ENCODE assay signal across 8 cellular contexts in the genomic region with DNA sequence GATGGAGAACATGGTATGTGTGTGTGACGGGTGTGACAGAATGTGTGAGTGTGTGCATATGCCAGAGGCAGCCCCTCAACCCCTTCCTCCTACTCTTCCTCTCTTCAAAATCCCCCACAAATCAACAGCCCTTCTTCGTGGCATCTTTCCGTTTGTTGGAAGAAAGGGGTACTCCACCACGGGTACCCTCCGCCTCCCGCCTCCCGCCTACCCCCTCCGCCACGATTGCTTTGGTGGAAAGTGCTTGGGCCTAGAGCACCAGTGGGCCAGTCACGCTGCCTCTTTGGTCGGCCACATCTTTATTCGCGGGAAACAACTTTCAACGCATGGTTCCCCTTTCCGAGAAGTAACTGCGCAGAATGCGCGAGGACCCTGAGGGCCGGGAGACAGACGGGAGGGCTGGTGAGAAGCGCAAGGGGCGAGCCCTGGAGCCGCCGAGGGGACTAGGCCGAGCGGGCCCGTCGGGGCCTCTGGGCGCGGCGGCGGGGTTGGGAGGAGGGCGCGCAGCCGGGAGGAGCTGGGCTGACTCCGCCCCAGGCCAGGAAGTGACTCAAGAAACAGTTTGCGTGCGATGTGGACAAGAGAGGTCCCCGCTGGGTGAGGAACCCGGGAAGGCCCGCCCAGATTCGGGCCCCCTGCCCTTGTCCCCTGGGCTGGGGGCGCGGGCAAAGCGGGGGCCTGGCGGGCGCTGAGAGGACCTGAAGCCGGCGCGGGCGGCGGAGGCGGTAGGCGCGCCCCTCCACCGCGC. TPM values are rescaled to one million over a fixed set of nuclear protein-coding genes. Genes with fewer than 3 reads are reported as not detected.
DNase-seq lines count a peak whose midpoint lies in the region; ATAC-seq and TF ChIP-seq lines count a peak whose summit lies in the region.

TSS of gene CBLN3 (minus strand) at position 274 of the 748 bp plus-strand sequence. CDS start 614 bp downstream, outside the sequence.
TSS of gene KHNYN (plus strand) at position 560 of the 748 bp plus-strand sequence. CDS start 777 bp downstream, outside the sequence.

- H2AFZ ChIP-seq in DND-41 (ENCODE audit: low read depth, low read length): peak within 1 kb of the TSS; percentile 97

- H3K4me1 ChIP-seq in DND-41 (ENCODE audit: insufficient read depth, low read length) (peaks cover 43% of the 10 kb centered on the region), RWPE2 (ENCODE audit: insufficient read depth, poor library complexity, severe bottlenecking) (peaks cover 34% of the 10 kb centered on the region)

- H3K9ac ChIP-seq in DND-41 (ENCODE audit: low read depth, low read length): peak within 1 kb of the TSS; percentile 94

- H3K79me2 ChIP-seq in DND-41 (ENCODE audit: insufficient read depth, low read length): peaks cover 28% of the 10 kb centered on the region

- H3K4me1 Mint-ChIP-seq in IgD-negative memory B cell (peaks cover 8 to 17% (median 12%) of the 10 kb centered on the region in 3 donors), neural crest cell (peaks cover 18% of the 10 kb centered on the region)
- peaks cover 66% of the 10 kb centered on the region for H3K4me1 Mint-ChIP-seq in stimulated activated naive CD8-positive, alpha-beta T cell treated with anti-CD3 and anti-CD28 coated beads, Interleukin-15, amount 100 ng/mL, for 72 hours

- no peaks in the 10 kb centered on the region for H3K9me3 Mint-ChIP-seq in IgD-negative memory B cell
- H3K9me3 Mint-ChIP-seq in neural crest cell: no peaks in the 10 kb centered on the region
- no peaks in the 10 kb centered on the region for H3K9me3 Mint-ChIP-seq in stimulated activated naive CD8-positive, alpha-beta T cell treated with anti-CD3 and anti-CD28 coated beads, Interleukin-15, amount 100 ng/mL, for 72 hours

- no peaks in the 10 kb centered on the region for H3K27me3 ChIP-seq in DND-41 (ENCODE audit: insufficient read depth, low read length, poor library complexity)
- no peaks in the 10 kb centered on the region for H3K27me3 ChIP-seq in RWPE2 (ENCODE audit: insufficient read depth, poor library complexity, severe bottlenecking)

- H3K36me3 ChIP-seq in DND-41 (ENCODE audit: insufficient read depth, low read length): peaks cover 39% of the 10 kb centered on the region
- H3K36me3 ChIP-seq in RWPE2 (ENCODE audit: low read depth): peaks cover 33% of the 10 kb centered on the region

- peaks cover 3% of the 10 kb centered on the region for H3K36me3 Mint-ChIP-seq in IgD-negative memory B cell
- H3K36me3 Mint-ChIP-seq in neural crest cell (ENCODE audit: low read depth): peaks cover 3% of the 10 kb centered on the region

- H3K27me3 Mint-ChIP-seq in IgD-negative memory B cell (no peaks in the 10 kb centered on the region), neural crest cell (ENCODE audit: low read depth) (peaks cover 7% of the 10 kb centered on the region)
- no peaks in the 10 kb centered on the region for H3K27me3 Mint-ChIP-seq in stimulated activated naive CD8-positive, alpha-beta T cell treated with anti-CD3 and anti-CD28 coated beads, Interleukin-15, amount 100 ng/mL, for 72 hours

- H3K27ac ChIP-seq in DND-41 (ENCODE audit: low read length) (peak within 1 kb of the TSS; percentile 90), RWPE2 (ENCODE audit: poor library complexity, severe bottlenecking) (peak within 1 kb of the TSS; percentile 75)

- H3K9me3 ChIP-seq in DND-41 (ENCODE audit: insufficient read depth, low read length, severe bottlenecking) (no peaks in the 10 kb centered on the region), RWPE2 (ENCODE audit: severe bottlenecking) (no peaks in the 10 kb centered on the region)

- peak; percentile 90 for DNase-seq in DND-41
- peak; percentile 92 for DNase-seq in RWPE2 (ENCODE audit: low spot score)
- peak; percentile 82 for DNase-seq in activated T-helper 9 cell treated with anti-CD3 and anti-CD28 coated beads, Interleukin-2, amount 50 U/mL, for 16 hours (ENCODE audit: low read depth)
- peak; percentile 88 for DNase-seq in fibroblast of the conjunctiva (ENCODE audit: low read depth)
- peak; percentile 70 for DNase-seq in neural crest cell (ENCODE audit: low read depth, low spot score)
- peak; percentile 90 to 92 for DNase-seq in stimulated activated naive CD8-positive, alpha-beta T cell treated with anti-CD3 and anti-CD28 coated beads, Interleukin-15, amount 100 ng/mL, for 72 hours

- ATAC-seq in DND-41 (ENCODE audit: insufficient read depth, low read depth) (peak; percentile 90), GM21619 (IDR thresholded peaks at IDR 0.05; ENCODE audit: unreplicated experiment) (peak; percentile 85), RWPE2 (ENCODE audit: low read depth) (peak; percentile 71)
- ATAC-seq in stimulated activated naive CD8-positive, alpha-beta T cell treated with anti-CD3 and anti-CD28 coated beads, Interleukin-15, amount 100 ng/mL, for 72 hours: peak; percentile 86

- peaks cover 27% of the 10 kb centered on the region for H4K20me1 ChIP-seq in DND-41 (ENCODE audit: insufficient read depth, low read length)

- H3K4me3 ChIP-seq in DND-41 (ENCODE audit: low read depth in 1 of 2, low read length in 2 of 2): peak within 1 kb of the TSS; percentile 93 to 96; a peak in 3 of 4 replicates
- H3K4me3 ChIP-seq in RWPE2 (ENCODE audit: severe bottlenecking): peak within 1 kb of the TSS; percentile 89

- H3K4me3 Mint-ChIP-seq in IgD-negative memory B cell: peak within 1 kb of the TSS; percentile 92 to 96 (median 92)
- H3K4me3 Mint-ChIP-seq in neural crest cell: peak within 1 kb of the TSS; percentile 90
- H3K4me3 Mint-ChIP-seq in stimulated activated naive CD8-positive, alpha-beta T cell treated with anti-CD3 and anti-CD28 coated beads, Interleukin-15, amount 100 ng/mL, for 72 hours: peak within 1 kb of the TSS; percentile 92 to 93

- no peak for TF ChIP-seq CTCF in DND-41 (IDR thresholded peaks at IDR 0.05; ENCODE audit: borderline replicate concordance, extremely low read depth, low read length, poor library complexity, severe bottlenecking)
- TF ChIP-seq CTCF in RWPE2 (IDR thresholded peaks at IDR 0.05; ENCODE audit: poor library complexity, severe bottlenecking): no peak
- no peak for TF ChIP-seq CTCF in neural crest cell (conservative IDR thresholded peaks at IDR 0.05)

- H3K27ac Mint-ChIP-seq in IgD-negative memory B cell (peak within 1 kb of the TSS; percentile 97 to 100 (median 99)), neural crest cell (ENCODE audit: unreplicated experiment) (peak within 1 kb of the TSS; percentile 97)
- peak within 1 kb of the TSS; percentile 99 for H3K27ac Mint-ChIP-seq in stimulated activated naive CD8-positive, alpha-beta T cell treated with anti-CD3 and anti-CD28 coated beads, Interleukin-15, amount 100 ng/mL, for 72 hours

- peak within 1 kb of the TSS; percentile 97 for H3K4me2 ChIP-seq in DND-41 (ENCODE audit: insufficient read depth, low read length)

RNA-seq across cellular contexts. Expression of gene CBLN3, which starts in this region (rescaled TPM):
- polyA plus RNA-seq in IgD-negative memory B cell: 2.9 TPM
- total RNA-seq in neural crest cell: 0.86 and 1.0 TPM in 2 replicates

RNA-seq across cellular contexts. Expression of gene KHNYN, which starts in this region (rescaled TPM):
- 26.5 TPM for polyA plus RNA-seq in IgD-negative memory B cell
- 49.3 and 52.3 TPM in 2 replicates for total RNA-seq in neural crest cell

Comparison
In these comparisons a context has a peak if more than half of its experiments do, and no peak if none do; other contexts are left out.
1. Peak in every context shown above with its lines: DNase-seq, ATAC-seq, H3K4me3 ChIP-seq and H3K27ac ChIP-seq.